1 cellular context compared by ENCODE assay signal in genomic region chr1:246110343-246111219, GRCh38.
TF ChIP-seq lines count a peak whose summit lies in the region.

No MANE protein-coding gene starts in this region.

TF ChIP-seq in K562, 482 proteins besides CTCF, POLR2A, EP300 and RAD21 (continued from another document and continues in another):
- peak; percentile 73 for TF ChIP-seq POLR2H (tag; IDR thresholded peaks at IDR 0.05; ENCODE audit: low read depth)
- peak; percentile 95 for TF ChIP-seq ZNF445 (CRISPR knock-in tag; IDR thresholded peaks at IDR 0.05; ENCODE audit: low read depth)
- TF ChIP-seq NFRKB (IDR thresholded peaks at IDR 0.05; ENCODE audit: low read depth): no peak; the same call in 1 of the 2 replicates
- TF ChIP-seq FOXJ3 (CRISPR knock-in tag; IDR thresholded peaks at IDR 0.05): peak; percentile 80; the same call in 1 of the 2 replicates
- no peak for TF ChIP-seq ZFP91 (CRISPR knock-in tag; IDR thresholded peaks at IDR 0.05)
- peak; percentile 63; the same call in 1 of the 2 replicates for TF ChIP-seq PHTF2 (CRISPR knock-in tag; IDR thresholded peaks at IDR 0.05)
- TF ChIP-seq, protein P1, sequence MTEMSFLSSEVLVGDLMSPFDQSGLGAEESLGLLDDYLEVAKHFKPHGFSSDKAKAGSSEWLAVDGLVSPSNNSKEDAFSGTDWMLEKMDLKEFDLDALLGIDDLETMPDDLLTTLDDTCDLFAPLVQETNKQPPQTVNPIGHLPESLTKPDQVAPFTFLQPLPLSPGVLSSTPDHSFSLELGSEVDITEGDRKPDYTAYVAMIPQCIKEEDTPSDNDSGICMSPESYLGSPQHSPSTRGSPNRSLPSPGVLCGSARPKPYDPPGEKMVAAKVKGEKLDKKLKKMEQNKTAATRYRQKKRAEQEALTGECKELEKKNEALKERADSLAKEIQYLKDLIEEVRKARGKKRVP (CRISPR knock-in tag; IDR thresholded peaks at IDR 0.05): peak; percentile 98
- peak; percentile 96 for TF ChIP-seq ETV1 (tag; conservative IDR thresholded peaks at IDR 0.05; ENCODE audit: low read depth)
- TF ChIP-seq ZNF639 (CRISPR knock-in tag; conservative IDR thresholded peaks at IDR 0.05 in 1 of 2, IDR thresholded peaks at IDR 0.05 in 1 of 2): peak in 1 of 2 experiments; percentile 100; a peak in 2 of 4 replicates
- 0 out of 2 replicates have a peak, but pooled peaks have one; percentile 69 for TF ChIP-seq HOXB6 (CRISPR knock-in tag; IDR thresholded peaks at IDR 0.05; ENCODE audit: borderline replicate concordance)
- TF ChIP-seq CEBPB (tag; IDR thresholded peaks at IDR 0.05): peak; percentile 83
- TF ChIP-seq RCOR1 (IDR thresholded peaks at IDR 0.05; ENCODE audit: borderline replicate concordance in 1 of 2, low read depth in 2 of 2, low read length in 2 of 2): peak in 1 of 2 experiments; percentile 58; a peak in 2 of 4 replicates
- peak; percentile 99 for TF ChIP-seq KLF6 (CRISPR knock-in tag; IDR thresholded peaks at IDR 0.05; ENCODE audit: borderline replicate concordance)
- TF ChIP-seq THRAP3 (IDR thresholded peaks at IDR 0.05; ENCODE audit: borderline replicate concordance): no peak
- no peak for TF ChIP-seq CCNT2 (IDR thresholded peaks at IDR 0.05; ENCODE audit: borderline replicate concordance, extremely low read depth, insufficient read length, low read depth, low read length)
- peak; percentile 99 for TF ChIP-seq KLF13 (tag; IDR thresholded peaks at IDR 0.05; ENCODE audit: borderline replicate concordance, low read depth)
- TF ChIP-seq PRPF4 (IDR thresholded peaks at IDR 0.05; ENCODE audit: insufficient read depth, low read depth, low read length, poor library complexity, severe bottlenecking): no peak
- no peak for TF ChIP-seq HDGF (IDR thresholded peaks at IDR 0.05)
- TF ChIP-seq SPI1 (IDR thresholded peaks at IDR 0.05; ENCODE audit: borderline replicate concordance, low read depth, low read length): no peak
- TF ChIP-seq CREB3 (tag; conservative IDR thresholded peaks at IDR 0.05; ENCODE audit: low read depth): peak; percentile 99
- peak; percentile 86 for TF ChIP-seq SMARCA4 (IDR thresholded peaks at IDR 0.05)
- no peak for TF ChIP-seq BDP1 (IDR thresholded peaks at IDR 0.05; ENCODE audit: insufficient read depth, insufficient read length)
- TF ChIP-seq ZNF354B (CRISPR knock-in tag; IDR thresholded peaks at IDR 0.05): peak; percentile 94
- TF ChIP-seq CLOCK (CRISPR knock-in tag; IDR thresholded peaks at IDR 0.05; ENCODE audit: borderline replicate concordance): peak; percentile 93
- no peak for TF ChIP-seq ZFPM2 (CRISPR knock-in tag; IDR thresholded peaks at IDR 0.05)
- TF ChIP-seq ILK (tag; IDR thresholded peaks at IDR 0.05; ENCODE audit: borderline replicate concordance, low read depth): peak; percentile 77
- peak; percentile 96 for TF ChIP-seq NUFIP1 (IDR thresholded peaks at IDR 0.05; ENCODE audit: partially characterized antibody)
- no peak for TF ChIP-seq ATF1 (CRISPR knock-in tag; IDR thresholded peaks at IDR 0.05)
- TF ChIP-seq ATF1 (tag; IDR thresholded peaks at IDR 0.05): peak; percentile 88
- peak; percentile 96 for TF ChIP-seq ZNF668 (CRISPR knock-in tag; IDR thresholded peaks at IDR 0.05)
- no peak for TF ChIP-seq MIER1 (IDR thresholded peaks at IDR 0.05; ENCODE audit: low read depth)
- no peak for TF ChIP-seq SETDB1 (IDR thresholded peaks at IDR 0.05; ENCODE audit: low read length)
- TF ChIP-seq TEAD4 (IDR thresholded peaks at IDR 0.05; ENCODE audit: low read length): no peak; the same call in 1 of the 2 replicates
- no peak for TF ChIP-seq TEAD4 (CRISPR knock-in tag; IDR thresholded peaks at IDR 0.05; ENCODE audit: borderline replicate concordance)
- TF ChIP-seq KAT2B (IDR thresholded peaks at IDR 0.05; ENCODE audit: low read depth, low read length): no peak
- TF ChIP-seq, protein P2, sequence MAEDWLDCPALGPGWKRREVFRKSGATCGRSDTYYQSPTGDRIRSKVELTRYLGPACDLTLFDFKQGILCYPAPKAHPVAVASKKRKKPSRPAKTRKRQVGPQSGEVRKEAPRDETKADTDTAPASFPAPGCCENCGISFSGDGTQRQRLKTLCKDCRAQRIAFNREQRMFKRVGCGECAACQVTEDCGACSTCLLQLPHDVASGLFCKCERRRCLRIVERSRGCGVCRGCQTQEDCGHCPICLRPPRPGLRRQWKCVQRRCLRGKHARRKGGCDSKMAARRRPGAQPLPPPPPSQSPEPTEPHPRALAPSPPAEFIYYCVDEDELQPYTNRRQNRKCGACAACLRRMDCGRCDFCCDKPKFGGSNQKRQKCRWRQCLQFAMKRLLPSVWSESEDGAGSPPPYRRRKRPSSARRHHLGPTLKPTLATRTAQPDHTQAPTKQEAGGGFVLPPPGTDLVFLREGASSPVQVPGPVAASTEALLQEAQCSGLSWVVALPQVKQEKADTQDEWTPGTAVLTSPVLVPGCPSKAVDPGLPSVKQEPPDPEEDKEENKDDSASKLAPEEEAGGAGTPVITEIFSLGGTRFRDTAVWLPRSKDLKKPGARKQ (CRISPR knock-in tag; IDR thresholded peaks at IDR 0.05): no peak
- no peak for TF ChIP-seq ZNF232 (CRISPR knock-in tag; IDR thresholded peaks at IDR 0.05)
- peak; percentile 99 for TF ChIP-seq ZNF165 (CRISPR knock-in tag; IDR thresholded peaks at IDR 0.05; ENCODE audit: borderline replicate concordance)
- TF ChIP-seq NRF1 (conservative IDR thresholded peaks at IDR 0.05 in 1 of 2, IDR thresholded peaks at IDR 0.05 in 1 of 2): peak; percentile 80 to 83
- no peak for TF ChIP-seq TCF7L2 (IDR thresholded peaks at IDR 0.05; ENCODE audit: low read depth, low read length)
- no peak for TF ChIP-seq SUPT5H (IDR thresholded peaks at IDR 0.05)
- no peak for TF ChIP-seq NCOA4 (IDR thresholded peaks at IDR 0.05; ENCODE audit: partially characterized antibody)
- TF ChIP-seq ZNF134 (CRISPR knock-in tag; conservative IDR thresholded peaks at IDR 0.05): peak; percentile 91
- no peak for TF ChIP-seq PHF20 (IDR thresholded peaks at IDR 0.05; ENCODE audit: partially characterized antibody)
- TF ChIP-seq, protein P3, sequence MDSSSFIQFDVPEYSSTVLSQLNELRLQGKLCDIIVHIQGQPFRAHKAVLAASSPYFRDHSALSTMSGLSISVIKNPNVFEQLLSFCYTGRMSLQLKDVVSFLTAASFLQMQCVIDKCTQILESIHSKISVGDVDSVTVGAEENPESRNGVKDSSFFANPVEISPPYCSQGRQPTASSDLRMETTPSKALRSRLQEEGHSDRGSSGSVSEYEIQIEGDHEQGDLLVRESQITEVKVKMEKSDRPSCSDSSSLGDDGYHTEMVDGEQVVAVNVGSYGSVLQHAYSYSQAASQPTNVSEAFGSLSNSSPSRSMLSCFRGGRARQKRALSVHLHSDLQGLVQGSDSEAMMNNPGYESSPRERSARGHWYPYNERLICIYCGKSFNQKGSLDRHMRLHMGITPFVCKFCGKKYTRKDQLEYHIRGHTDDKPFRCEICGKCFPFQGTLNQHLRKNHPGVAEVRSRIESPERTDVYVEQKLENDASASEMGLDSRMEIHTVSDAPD (CRISPR knock-in tag; IDR thresholded peaks at IDR 0.05): peak; percentile 94
- TF ChIP-seq SMC3 (conservative IDR thresholded peaks at IDR 0.05; ENCODE audit: insufficient read depth, low read depth, low read length): no peak
- TF ChIP-seq, protein P4, sequence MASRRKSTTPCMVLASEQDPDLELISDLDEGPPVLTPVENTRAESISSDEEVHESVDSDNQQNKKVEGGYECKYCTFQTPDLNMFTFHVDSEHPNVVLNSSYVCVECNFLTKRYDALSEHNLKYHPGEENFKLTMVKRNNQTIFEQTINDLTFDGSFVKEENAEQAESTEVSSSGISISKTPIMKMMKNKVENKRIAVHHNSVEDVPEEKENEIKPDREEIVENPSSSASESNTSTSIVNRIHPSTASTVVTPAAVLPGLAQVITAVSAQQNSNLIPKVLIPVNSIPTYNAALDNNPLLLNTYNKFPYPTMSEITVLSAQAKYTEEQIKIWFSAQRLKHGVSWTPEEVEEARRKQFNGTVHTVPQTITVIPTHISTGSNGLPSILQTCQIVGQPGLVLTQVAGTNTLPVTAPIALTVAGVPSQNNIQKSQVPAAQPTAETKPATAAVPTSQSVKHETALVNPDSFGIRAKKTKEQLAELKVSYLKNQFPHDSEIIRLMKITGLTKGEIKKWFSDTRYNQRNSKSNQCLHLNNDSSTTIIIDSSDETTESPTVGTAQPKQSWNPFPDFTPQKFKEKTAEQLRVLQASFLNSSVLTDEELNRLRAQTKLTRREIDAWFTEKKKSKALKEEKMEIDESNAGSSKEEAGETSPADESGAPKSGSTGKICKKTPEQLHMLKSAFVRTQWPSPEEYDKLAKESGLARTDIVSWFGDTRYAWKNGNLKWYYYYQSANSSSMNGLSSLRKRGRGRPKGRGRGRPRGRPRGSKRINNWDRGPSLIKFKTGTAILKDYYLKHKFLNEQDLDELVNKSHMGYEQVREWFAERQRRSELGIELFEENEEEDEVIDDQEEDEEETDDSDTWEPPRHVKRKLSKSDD (conservative IDR thresholded peaks at IDR 0.05; ENCODE audit: low read length): no peak
- TF ChIP-seq, protein P5, sequence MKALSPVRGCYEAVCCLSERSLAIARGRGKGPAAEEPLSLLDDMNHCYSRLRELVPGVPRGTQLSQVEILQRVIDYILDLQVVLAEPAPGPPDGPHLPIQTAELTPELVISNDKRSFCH (CRISPR knock-in tag; IDR thresholded peaks at IDR 0.05): peak; percentile 92
- TF ChIP-seq, protein P5 (tag; IDR thresholded peaks at IDR 0.05): peak; percentile 99
- peak; percentile 72 for TF ChIP-seq ZNF551 (CRISPR knock-in tag; IDR thresholded peaks at IDR 0.05)
- no peak for TF ChIP-seq ZNF12 (CRISPR knock-in tag; IDR thresholded peaks at IDR 0.05)
